ENCODE assay signal across 8 cellular contexts in the genomic region with DNA sequence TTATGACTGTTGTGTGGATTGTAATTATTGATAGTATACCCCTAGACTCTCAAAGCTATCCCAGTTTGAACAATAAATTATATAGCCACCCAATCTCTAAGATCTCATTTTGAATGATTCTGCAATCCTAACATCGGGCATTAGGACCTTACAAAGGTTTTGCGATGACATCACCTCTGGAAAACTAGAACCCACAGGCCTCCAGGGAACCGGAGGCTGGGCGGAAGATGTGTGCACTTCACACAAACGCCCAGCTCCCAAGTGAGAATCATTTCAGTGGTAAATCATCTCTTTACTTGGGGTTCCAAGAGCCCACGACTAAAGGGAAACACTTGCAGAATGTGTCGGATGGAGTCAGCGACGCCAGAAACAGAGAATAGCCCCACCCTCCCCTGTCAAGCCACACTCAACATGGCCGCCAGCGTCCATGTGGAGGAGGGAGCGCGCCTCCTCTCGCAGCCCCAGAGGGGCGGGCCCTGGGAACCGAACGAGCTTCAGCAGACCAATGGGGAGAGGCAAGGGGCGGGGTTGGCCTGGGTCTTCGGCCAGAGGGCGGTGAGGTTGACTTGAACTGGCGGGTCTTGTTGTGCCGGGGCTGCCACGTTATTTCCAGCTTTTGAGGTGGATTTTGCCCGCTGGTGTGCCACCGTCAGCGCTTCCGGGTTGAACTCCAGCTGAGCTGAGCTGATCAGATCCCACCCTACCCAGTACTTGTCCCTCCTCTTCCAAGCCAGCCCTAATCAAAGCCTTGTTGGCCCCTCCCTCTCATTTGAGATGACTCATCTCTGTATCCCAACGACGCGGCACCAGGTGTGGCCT. TPM values are rescaled to one million over a fixed set of nuclear protein-coding genes. Genes with fewer than 3 reads are reported as not detected.
DNase-seq lines count a peak whose midpoint lies in the region; ATAC-seq, FAIRE-seq and TF ChIP-seq lines count a peak whose summit lies in the region.

No MANE protein-coding gene starts in this region.

- peaks cover 16% of the 10 kb centered on the region for H3K4me1 Mint-ChIP-seq in Caco-2 (ENCODE audit: low read depth, unreplicated experiment)
- peaks cover 19% of the 10 kb centered on the region for H3K4me1 Mint-ChIP-seq in activated CD8-positive, alpha-beta memory T cell treated with anti-CD3 and anti-CD28 coated beads, Interleukin-2, amount 10 ng/mL, durations not matched to agents 7 days and 5 days

- H3K9me3 ChIP-seq in Caco-2: no peaks in the 10 kb centered on the region
- peaks cover 0 to 7% of the 10 kb centered on the region in 2 experiments; a peak in 1 of 4 replicates for H3K9me3 ChIP-seq in H1 (ENCODE audit: insufficient read depth in 2 of 2, low read depth in 1 of 2, low read length in 1 of 2)
- no peaks in the 10 kb centered on the region for H3K9me3 ChIP-seq in mesenchymal stem cell (ENCODE audit: control insufficient read depth, low read length)

- no peak for TF ChIP-seq CTCF in Caco-2 (IDR thresholded peaks at IDR 0.05; ENCODE audit: insufficient read depth in 1 of 2, low read depth in 1 of 2, low read length in 1 of 2, severe bottlenecking in 1 of 2, unreplicated experiment in 1 of 2)
- TF ChIP-seq CTCF in H1 (IDR thresholded peaks at IDR 0.05; ENCODE audit: control extremely low read depth in 1 of 3, insufficient read depth in 1 of 3, low read depth in 1 of 3, low read length in 3 of 3): peak in 1 of 3 experiments; percentile 0; a peak in 1 of 4 replicates

- peak overlapping the region; percentile 69 for H3K56ac ChIP-seq in H1 (replicated peaks; ENCODE audit: insufficient read length, low read depth, low read length)

- H3K27ac Mint-ChIP-seq in Caco-2 (ENCODE audit: unreplicated experiment): peak overlapping the region; percentile 99
- H3K27ac Mint-ChIP-seq in activated CD8-positive, alpha-beta memory T cell treated with anti-CD3 and anti-CD28 coated beads, Interleukin-2, amount 10 ng/mL, durations not matched to agents 7 days and 5 days: peak overlapping the region; percentile 99

- WGBS in H1 (ENCODE audit: extremely low coverage in 1 of 2, insufficient coverage in 1 of 2, insufficient read length in 1 of 2, insufficient replicate concordance in 2 of 2, low coverage in 1 of 2, low lambda C conversion rate in 2 of 2, missing lambda C conversion rate in 1 of 2), 2 experiments: 3% methylated on average over 30 of the region's 30 CpGs; no CpG with 5 or more reads in 1 of the 2 experiments
- WGBS in mesenchymal stem cell: 2% methylated on average over 27 of the region's 30 CpGs

- CTCF ChIA-PET in Caco-2 (lab: Charles Lee) (interaction anchor here (0.6 to 2.2 kb wide), 13 partner anchors 9 to 444 kb away, joined by 3 to 39 read pairs (median 3); partner anchors contain the start of gene RAB6A), H1 (lab: Charles Lee; ENCODE audit: partially characterized antibody) (interaction anchor here (0.8 to 3.2 kb wide), 14 partner anchors 9 to 407 kb away, joined by 3 to 25 read pairs (median 4); partner anchors contain the start of genes MRPL48 and RAB6A)
- CTCF ChIA-PET in activated CD8-positive, alpha-beta memory T cell treated with anti-CD3 and anti-CD28 coated beads, Interleukin-2, amount 10 ng/mL, durations not matched to agents 7 days and 5 days (lab: Charles Lee): interaction anchor here (0.6 to 5.4 kb wide), 6 partner anchors 9 to 1613 kb away, joined by 3 to 59 read pairs (median 7); partner anchors contain the start of genes MRPL48 and RAB6A

- peak overlapping the region; percentile 94 for H4K5ac ChIP-seq in H1 (ENCODE audit: insufficient read length, low read depth, low read length)

- peak overlapping the region; percentile 78; the same call in 1 of the 2 replicates for H2BK12ac ChIP-seq in H1 (ENCODE audit: low read depth, low read length)
- H2BK12ac ChIP-seq in mesenchymal stem cell (ENCODE audit: low read length in 2 of 2): peak overlapping the region in 1 of 2 experiments; percentile 12

- intact Hi-C loops in Caco-2 (cut with micrococcal nuclease; ENCODE audit: unreplicated experiment): loop anchor here (1.0 kb wide), 4 partner anchors 18 to 181 kb away; partner anchors contain the start of genes COA4, FAM168A, PAAF1 and RAB6A

- H3K18ac ChIP-seq in H1 (ENCODE audit: extremely low read depth, low read length) (peak overlapping the region; percentile 89), mesenchymal stem cell (ENCODE audit: low read depth in 1 of 2, low read length in 2 of 2) (peak overlapping the region; percentile 93 to 98)

- H3K27ac ChIP-seq in H1 (ENCODE audit: low read depth, low read length) (peak overlapping the region; percentile 91), mesenchymal stem cell (ENCODE audit: low read length, poor library complexity, severe bottlenecking) (peak overlapping the region; percentile 99)

- TF ChIP-seq POLR2A in H1 (IDR thresholded peaks at IDR 0.05; ENCODE audit: control extremely low read depth in 1 of 2, low read depth in 2 of 2, low read length in 2 of 2): peak; percentile 71 to 97

- BruUV-seq in Caco-2 (replicated peaks; lab: Mats Ljungman, UMichigan): no TSS peak

- peak overlapping the region; percentile 99 for H4K8ac ChIP-seq in H1 (ENCODE audit: extremely low read depth, insufficient read depth, low read length)
- peak overlapping the region; percentile 95 for H4K8ac ChIP-seq in mesenchymal stem cell (ENCODE audit: low read length)

- ATAC-seq in GM21381 (IDR thresholded peaks at IDR 0.05; ENCODE audit: unreplicated experiment): peak; percentile 99
- peak; percentile 99 for ATAC-seq in activated CD8-positive, alpha-beta memory T cell treated with anti-CD3 and anti-CD28 coated beads, Interleukin-2, amount 10 ng/mL, durations not matched to agents 7 days and 5 days

- H2AFZ ChIP-seq in H1 (ENCODE audit: low read length) (peak overlapping the region; percentile 96), mesenchymal stem cell (ENCODE audit: low read depth, low read length) (peak overlapping the region; percentile 78)

- H3K79me2 ChIP-seq in H1 (ENCODE audit: control insufficient read depth in 1 of 2, insufficient read depth in 2 of 2, low read length in 2 of 2): no peaks in the 10 kb centered on the region

- no peaks in the 10 kb centered on the region for H3K9me3 Mint-ChIP-seq in Caco-2 (ENCODE audit: unreplicated experiment)
- peaks cover 2% of the 10 kb centered on the region for H3K9me3 Mint-ChIP-seq in activated CD8-positive, alpha-beta memory T cell treated with anti-CD3 and anti-CD28 coated beads, Interleukin-2, amount 10 ng/mL, durations not matched to agents 7 days and 5 days (ENCODE audit: low read depth)

- peak overlapping the region; percentile 77 for H2BK120ac ChIP-seq in H1 (replicated peaks; ENCODE audit: low read depth, low read length)
- H2BK120ac ChIP-seq in mesenchymal stem cell (ENCODE audit: low read depth, low read length): peak overlapping the region; percentile 80

- H3K36me3 Mint-ChIP-seq in Caco-2 (ENCODE audit: insufficient read depth, unreplicated experiment): peaks cover 16% of the 10 kb centered on the region
- H3K36me3 Mint-ChIP-seq in activated CD8-positive, alpha-beta memory T cell treated with anti-CD3 and anti-CD28 coated beads, Interleukin-2, amount 10 ng/mL, durations not matched to agents 7 days and 5 days: no peaks in the 10 kb centered on the region

- peak; percentile 98 for FAIRE-seq in HTR-8/SVneo (lab: Jason Lieb, UNC)
- FAIRE-seq in H1 (lab: Jason Lieb, UNC): peak; percentile 99

- no peaks in the 10 kb centered on the region for H3K27me3 Mint-ChIP-seq in Caco-2 (ENCODE audit: insufficient read depth, unreplicated experiment)
- no peaks in the 10 kb centered on the region for H3K27me3 Mint-ChIP-seq in activated CD8-positive, alpha-beta memory T cell treated with anti-CD3 and anti-CD28 coated beads, Interleukin-2, amount 10 ng/mL, durations not matched to agents 7 days and 5 days

- H3K4me3 ChIP-seq in Caco-2 (ENCODE audit: low read depth, low read length) (peak overlapping the region; percentile 72), H1 (ENCODE audit: extremely low read depth in 1 of 4, insufficient read depth in 2 of 4, low read depth in 3 of 4, low read length in 4 of 4) (peak overlapping the region; percentile 68 to 93 (median 86)), mesenchymal stem cell (ENCODE audit: insufficient read depth in 1 of 2, low read depth in 1 of 2, low read length in 2 of 2) (peak overlapping the region; percentile 48 to 81)

- H2AK5ac ChIP-seq in H1 (ENCODE audit: low read depth, low read length) (no peak overlapping the region), mesenchymal stem cell (ENCODE audit: low read length, severe bottlenecking) (no peak overlapping the region)

- no peak for TF ChIP-seq EP300 in H1 (IDR thresholded peaks at IDR 0.05; ENCODE audit: borderline replicate concordance in 1 of 2, low read depth in 2 of 2, low read length in 2 of 2)

- H3K79me1 ChIP-seq in H1 (ENCODE audit: low read depth, low read length): no peaks in the 10 kb centered on the region
- no peaks in the 10 kb centered on the region for H3K79me1 ChIP-seq in mesenchymal stem cell (replicated peaks; ENCODE audit: low read length, poor library complexity, severe bottlenecking)

- peaks cover 2% of the 10 kb centered on the region; the same call in 1 of the 2 replicates for H3K23me2 ChIP-seq in H1 (ENCODE audit: low read depth, low read length)

- H3K14ac ChIP-seq in H1 (ENCODE audit: insufficient read length) (no peak overlapping the region), mesenchymal stem cell (ENCODE audit: low read length in 2 of 2) (no peak overlapping the region)

- no peaks in the 10 kb centered on the region for H3K27me3 ChIP-seq in Caco-2 (replicated peaks; ENCODE audit: control insufficient read depth, insufficient read depth, low read length)
- H3K27me3 ChIP-seq in H1 (replicated peaks in 1 of 4; ENCODE audit: control insufficient read depth in 3 of 4, extremely low read depth in 1 of 4, insufficient read depth in 3 of 4, low read length in 3 of 4): no peaks in the 10 kb centered on the region
- H3K27me3 ChIP-seq in mesenchymal stem cell (ENCODE audit: control insufficient read depth in 1 of 2, insufficient read depth in 1 of 2, low read length in 2 of 2): no peaks in the 10 kb centered on the region

- H4K20me1 ChIP-seq in H1 (replicated peaks in 1 of 2; ENCODE audit: control insufficient read depth in 1 of 2, insufficient read depth in 2 of 2, low read length in 2 of 2): no peaks in the 10 kb centered on the region

- POLR2A ChIA-PET in Caco-2 (lab: Charles Lee) (interaction anchor here (0.5 to 2.6 kb wide), 15 partner anchors 9 to 691 kb away, joined by 3 to 92 read pairs (median 4); partner anchors contain the start of genes COA4, MRPL48, PAAF1 and RAB6A), H1 (lab: Charles Lee; ENCODE audit: partially characterized antibody) (interaction anchor here (0.6 to 5.9 kb wide), 22 partner anchors 9 to 128 kb away, joined by 3 to 126 read pairs (median 4); partner anchors contain the start of genes COA4, MRPL48, PAAF1 and RAB6A)

- no peak overlapping the region for H2BK15ac ChIP-seq in H1 (ENCODE audit: low read length)
- H2BK15ac ChIP-seq in mesenchymal stem cell (ENCODE audit: low read depth, poor library complexity, severe bottlenecking): peak overlapping the region; percentile 73

- H3K4me2 ChIP-seq in H1 (ENCODE audit: insufficient read depth in 1 of 2, low read depth in 2 of 2, low read length in 2 of 2): peak overlapping the region; percentile 51 to 75
- peak overlapping the region; percentile 79 for H3K4me2 ChIP-seq in mesenchymal stem cell (ENCODE audit: low read length, poor library complexity, severe bottlenecking)

- H3K9ac ChIP-seq in H1 (replicated peaks in 1 of 4; ENCODE audit: extremely low read depth in 1 of 4, low read depth in 3 of 4, low read length in 3 of 4) (peak overlapping the region; percentile 78 to 100 (median 96)), mesenchymal stem cell (ENCODE audit: low read length) (peak overlapping the region; percentile 93)

- H4K91ac ChIP-seq in H1 (replicated peaks; ENCODE audit: insufficient read length, low read length) (peak overlapping the region; percentile 98), mesenchymal stem cell (ENCODE audit: low read length) (peak overlapping the region; percentile 87)

- H3K36me3 ChIP-seq in Caco-2 (ENCODE audit: control insufficient read depth, insufficient read depth, low read length) (no peaks in the 10 kb centered on the region), H1 (ENCODE audit: control insufficient read depth in 2 of 4, insufficient read depth in 4 of 4, low read length in 3 of 4) (no peaks in the 10 kb centered on the region), mesenchymal stem cell (ENCODE audit: control insufficient read depth in 1 of 2, insufficient read depth in 2 of 2, low read depth in 1 of 2, low read length in 2 of 2) (no peaks in the 10 kb centered on the region)

- no peak; a peak in 1 of 4 replicates for TF ChIP-seq RAD21 in H1 (IDR thresholded peaks at IDR 0.05 in 1 of 2, conservative IDR thresholded peaks at IDR 0.05 in 1 of 2; ENCODE audit: low read depth in 2 of 2, low read length in 2 of 2)

- H2BK5ac ChIP-seq in H1 (ENCODE audit: low read depth, low read length) (peak overlapping the region; percentile 97), mesenchymal stem cell (ENCODE audit: low read depth, low read length, poor library complexity, severe bottlenecking) (peak overlapping the region; percentile 94)

- H3K4me1 ChIP-seq in Caco-2: peaks cover 21% of the 10 kb centered on the region
- H3K4me1 ChIP-seq in H1 (replicated peaks in 1 of 4; ENCODE audit: control insufficient read depth in 3 of 4, insufficient read depth in 4 of 4, low read length in 3 of 4): peaks cover 2 to 6% (median 5%) of the 10 kb centered on the region in 4 experiments; a peak in 4 of 7 replicates
- H3K4me1 ChIP-seq in mesenchymal stem cell (ENCODE audit: control insufficient read depth, insufficient read depth, low read depth, low read length): no peaks in the 10 kb centered on the region

- peak; percentile 100 for DNase-seq in Caco-2
- DNase-seq in HTR-8/SVneo (ENCODE audit: insufficient read length, low spot score): peak; percentile 99
- DNase-seq in NOMO-1 treated with DMSO at 0.1 percent for 48 hours (lab: John Stamatoyannopoulos, UW; ENCODE audit: unreplicated experiment): peak; percentile 98
- DNase-seq in activated CD8-positive, alpha-beta memory T cell treated with anti-CD3 and anti-CD28 coated beads, Interleukin-2, amount 10 ng/mL, durations not matched to agents 7 days and 5 days: peak; percentile 99
- peak; percentile 99 to 100 for DNase-seq in H1 (ENCODE audit: low read depth in 1 of 2, low spot score in 2 of 2)
- peak; percentile 99 for DNase-seq in mesenchymal stem cell
- peak; percentile 97 for DNase-seq in stimulated activated CD8-positive, alpha-beta memory T cell treated with anti-CD3 and anti-CD28 coated beads, Interleukin-12 subunit alpha, Interleukin-12 subunit beta, amount 100 ng/mL, for 24 hours (ENCODE audit: extremely low read depth)

- peak overlapping the region; percentile 99 for H3K4me3 Mint-ChIP-seq in Caco-2 (ENCODE audit: unreplicated experiment)
- peak overlapping the region; percentile 86 for H3K4me3 Mint-ChIP-seq in activated CD8-positive, alpha-beta memory T cell treated with anti-CD3 and anti-CD28 coated beads, Interleukin-2, amount 10 ng/mL, durations not matched to agents 7 days and 5 days

- H3K4ac ChIP-seq in H1 (replicated peaks; ENCODE audit: insufficient read length, low read depth, low read length): peak overlapping the region; percentile 24
- peak overlapping the region; percentile 59 to 89 for H3K4ac ChIP-seq in mesenchymal stem cell (ENCODE audit: low read depth in 1 of 2, low read length in 2 of 2)

- H2BK20ac ChIP-seq in H1 (ENCODE audit: low read length): no peak overlapping the region

- H3K23ac ChIP-seq in H1 (ENCODE audit: insufficient read length): no peak overlapping the region
- no peak overlapping the region for H3K23ac ChIP-seq in mesenchymal stem cell (ENCODE audit: low read length in 2 of 2)

RNA-seq across cellular contexts. Expression of gene MRPL48, which starts 8.4 kb away (rescaled TPM):
- total RNA-seq in Caco-2 (2022): 111 and 113 TPM in 2 replicates
- 10 to 100 TPM; 34.1 to 52.0 TPM for total RNA-seq in activated CD8-positive, alpha-beta memory T cell treated with anti-CD3 and anti-CD28 coated beads, Interleukin-2, amount 10 ng/mL, durations not matched to agents 7 days and 5 days
- total RNA-seq in H1 (2021; fragmentation: NEBNext Ultra II Directional; extraction: Animal tissue kit (Norgen Biotek cat#: 25700)): 59.9 and 60.7 TPM in 2 replicates
- polyA plus RNA-seq in H1 (2011; rRNA removed): 22.8 and 34.9 TPM in 2 replicates
- 52.0 TPM for polyA plus RNA-seq in H1 (2011; cell fraction: cytosol; rRNA removed)
- polyA plus RNA-seq in H1 (2011; cell fraction: nucleus; rRNA removed): 26.5 TPM
- 55.5 to 71.0 TPM (median 61.5 TPM) in 4 replicates for polyA plus RNA-seq in H1 (2012, experiment 1 of 2)
- 10.8 TPM for polyA plus RNA-seq in H1 (2012, experiment 2 of 2)
- 45.7 TPM for polyA plus RNA-seq in H1 (2013, experiment 1 of 2)
- 51.1 TPM for polyA plus RNA-seq in H1 (2013, experiment 2 of 2)
- polyA minus RNA-seq in H1 (2011; rRNA and poly(A)+ RNA removed): 21.8 and 30.4 TPM in 2 replicates
- 15.0 TPM for polyA minus RNA-seq in H1 (2011; cell fraction: cytosol; rRNA and poly(A)+ RNA removed)
- 19.7 TPM for polyA minus RNA-seq in H1 (2011; cell fraction: nucleus; rRNA and poly(A)+ RNA removed)
- polyA plus RNA-seq in mesenchymal stem cell (2013, experiment 1 of 2): 42.8 TPM
- 43.4 TPM for polyA plus RNA-seq in mesenchymal stem cell (2013, experiment 2 of 2)

RNA-seq across cellular contexts. Expression of gene RAB6A, which starts 18.4 kb away (rescaled TPM):
- total RNA-seq in Caco-2 (2022): 210 and 227 TPM in 2 replicates
- total RNA-seq in activated CD8-positive, alpha-beta memory T cell treated with anti-CD3 and anti-CD28 coated beads, Interleukin-2, amount 10 ng/mL, durations not matched to agents 7 days and 5 days: 10 to 100 TPM; 85.3 to 94.2 TPM
- total RNA-seq in H1 (2021; fragmentation: NEBNext Ultra II Directional; extraction: Animal tissue kit (Norgen Biotek cat#: 25700)): 88.6 and 89.3 TPM in 2 replicates
- polyA plus RNA-seq in H1 (2011; rRNA removed): 24.4 and 33.5 TPM in 2 replicates
- polyA plus RNA-seq in H1 (2011; cell fraction: cytosol; rRNA removed): 41.1 TPM
- polyA plus RNA-seq in H1 (2011; cell fraction: nucleus; rRNA removed): 39.0 TPM
- 51.8 to 62.5 TPM (median 55.3 TPM) in 4 replicates for polyA plus RNA-seq in H1 (2012, experiment 1 of 2)
- polyA plus RNA-seq in H1 (2012, experiment 2 of 2): 11.7 TPM
- polyA plus RNA-seq in H1 (2013, experiment 1 of 2): 64.7 TPM
- polyA plus RNA-seq in H1 (2013, experiment 2 of 2): 70.4 TPM
- 56.4 and 70.2 TPM in 2 replicates for polyA minus RNA-seq in H1 (2011; rRNA and poly(A)+ RNA removed)
- polyA minus RNA-seq in H1 (2011; cell fraction: cytosol; rRNA and poly(A)+ RNA removed): 45.1 TPM
- polyA minus RNA-seq in H1 (2011; cell fraction: nucleus; rRNA and poly(A)+ RNA removed): 47.8 TPM
- polyA plus RNA-seq in mesenchymal stem cell (2013, experiment 1 of 2): 121 TPM
- 123 TPM for polyA plus RNA-seq in mesenchymal stem cell (2013, experiment 2 of 2)

Comparison
In these comparisons a context has a peak if more than half of its experiments do, and no peak if none do; other contexts are left out.
1. Peak in every context shown above with its lines: DNase-seq, ATAC-seq, H3K4me3 ChIP-seq and H3K27ac ChIP-seq.